Comparison of ENCODE assay signal across 1 cellular context in the genomic region with DNA sequence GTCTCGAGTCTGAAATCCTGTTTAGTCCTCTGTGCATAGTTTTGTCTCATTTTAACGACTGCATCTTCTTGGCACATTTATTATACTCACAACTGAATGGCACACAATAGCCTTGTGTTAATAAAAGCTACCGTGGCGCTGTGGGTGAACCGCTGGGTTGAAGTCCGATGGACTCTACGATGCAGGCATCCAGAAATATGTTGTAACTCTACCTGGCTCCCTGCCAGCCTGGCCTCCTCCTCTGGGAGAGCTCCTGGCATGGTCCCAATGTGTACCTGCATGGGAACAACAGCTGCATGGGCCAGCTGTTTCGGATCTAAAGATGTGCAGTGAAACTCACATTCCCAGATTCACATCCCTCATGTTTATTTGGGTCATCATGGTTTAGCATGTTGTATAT.
TF ChIP-seq lines count a peak whose summit lies in the region.

No MANE protein-coding gene starts in this region.

TF ChIP-seq in HepG2, 621 proteins besides CTCF, POLR2A, EP300 and RAD21 (continued from another document and continues in another):
- TF ChIP-seq, protein P1, sequence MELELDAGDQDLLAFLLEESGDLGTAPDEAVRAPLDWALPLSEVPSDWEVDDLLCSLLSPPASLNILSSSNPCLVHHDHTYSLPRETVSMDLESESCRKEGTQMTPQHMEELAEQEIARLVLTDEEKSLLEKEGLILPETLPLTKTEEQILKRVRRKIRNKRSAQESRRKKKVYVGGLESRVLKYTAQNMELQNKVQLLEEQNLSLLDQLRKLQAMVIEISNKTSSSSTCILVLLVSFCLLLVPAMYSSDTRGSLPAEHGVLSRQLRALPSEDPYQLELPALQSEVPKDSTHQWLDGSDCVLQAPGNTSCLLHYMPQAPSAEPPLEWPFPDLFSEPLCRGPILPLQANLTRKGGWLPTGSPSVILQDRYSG (CRISPR knock-in tag; IDR thresholded peaks at IDR 0.05), result no peak
- TF ChIP-seq ATRX (CRISPR knock-in tag; IDR thresholded peaks at IDR 0.05; ENCODE audit: borderline replicate concordance) (no peak), GTF2F1 (IDR thresholded peaks at IDR 0.05; ENCODE audit: low read length) (0 out of 2 replicates have a peak, but pooled peaks have one; percentile 41), IRF2 (CRISPR knock-in tag; IDR thresholded peaks at IDR 0.05) (no peak), TEAD3 (CRISPR knock-in tag; optimal IDR thresholded peaks at IDR 0.05; ENCODE audit: borderline replicate concordance) (peak; percentile 70), MZF1 (CRISPR knock-in tag; IDR thresholded peaks at IDR 0.05; ENCODE audit: borderline replicate concordance) (no peak), FOXP1 (IDR thresholded peaks at IDR 0.05) (no peak), FOXP1 (CRISPR knock-in tag; IDR thresholded peaks at IDR 0.05) (peak; percentile 25; the same call in 1 of the 2 replicates), TCF7L2 (IDR thresholded peaks at IDR 0.05; ENCODE audit: low read depth, low read length) (no peak), GABPB1 (CRISPR knock-in tag; IDR thresholded peaks at IDR 0.05) (no peak; the same call in 1 of the 2 replicates), SIN3A (IDR thresholded peaks at IDR 0.05; ENCODE audit: borderline replicate concordance, low read depth, low read length) (no peak), AKAP8 (CRISPR knock-in tag; IDR thresholded peaks at IDR 0.05) (no peak), ZNF878 (CRISPR knock-in tag; IDR thresholded peaks at IDR 0.05) (no peak), MYNN (CRISPR knock-in tag; IDR thresholded peaks at IDR 0.05; ENCODE audit: low read depth) (no peak), ZFP36 (IDR thresholded peaks at IDR 0.05; ENCODE audit: borderline replicate concordance, low read depth, low read length, partially characterized antibody) (no peak), DNMT1 (CRISPR knock-in tag; IDR thresholded peaks at IDR 0.05) (no peak), MAFF (IDR thresholded peaks at IDR 0.05; ENCODE audit: low read depth, low read length) (no peak), HES4 (CRISPR knock-in tag; IDR thresholded peaks at IDR 0.05; ENCODE audit: borderline replicate concordance) (no peak), FOSL1 (CRISPR knock-in tag; IDR thresholded peaks at IDR 0.05; ENCODE audit: borderline replicate concordance) (no peak), ZNF207 (IDR thresholded peaks at IDR 0.05; ENCODE audit: borderline replicate concordance) (no peak), WIZ (CRISPR knock-in tag; IDR thresholded peaks at IDR 0.05) (no peak), SOX5 (CRISPR knock-in tag; IDR thresholded peaks at IDR 0.05; ENCODE audit: borderline replicate concordance) (peak; percentile 72), KDM5A (IDR thresholded peaks at IDR 0.05; ENCODE audit: borderline replicate concordance, low read length) (no peak), NR3C1 (CRISPR knock-in tag; IDR thresholded peaks at IDR 0.05) (no peak), ZSCAN30 (CRISPR knock-in tag; IDR thresholded peaks at IDR 0.05) (no peak), ZNF180 (CRISPR knock-in tag; IDR thresholded peaks at IDR 0.05; ENCODE audit: borderline replicate concordance, low read depth) (no peak), ZNF382 (CRISPR knock-in tag; IDR thresholded peaks at IDR 0.05; ENCODE audit: borderline replicate concordance) (no peak), ZNF652 (CRISPR knock-in tag; IDR thresholded peaks at IDR 0.05; ENCODE audit: borderline replicate concordance, low read depth) (no peak), SAP130 (CRISPR knock-in tag; IDR thresholded peaks at IDR 0.05; ENCODE audit: low read depth) (peak; percentile 65), FOXM1 (CRISPR knock-in tag; IDR thresholded peaks at IDR 0.05) (no peak), ZNF720 (CRISPR knock-in tag; IDR thresholded peaks at IDR 0.05) (no peak), ZNF230 (CRISPR knock-in tag; IDR thresholded peaks at IDR 0.05) (no peak), ZNF724P (CRISPR knock-in tag; IDR thresholded peaks at IDR 0.05; ENCODE audit: borderline replicate concordance) (no peak), PHB2 (IDR thresholded peaks at IDR 0.05; ENCODE audit: partially characterized antibody) (no peak), ZNF253 (CRISPR knock-in tag; IDR thresholded peaks at IDR 0.05; ENCODE audit: borderline replicate concordance) (no peak), SRF (IDR thresholded peaks at IDR 0.05; ENCODE audit: low read depth, low read length) (no peak), POLR2AphosphoS2 (IDR thresholded peaks at IDR 0.05; ENCODE audit: low read depth, low read length) (no peak), ZNF260 (CRISPR knock-in tag; IDR thresholded peaks at IDR 0.05; ENCODE audit: borderline replicate concordance, low read depth) (no peak), SMAD9 (CRISPR knock-in tag; IDR thresholded peaks at IDR 0.05) (no peak), SSRP1 (CRISPR knock-in tag; IDR thresholded peaks at IDR 0.05) (no peak), ZNF337 (CRISPR knock-in tag; IDR thresholded peaks at IDR 0.05; ENCODE audit: borderline replicate concordance, low read depth) (no peak), TSC22D2 (CRISPR knock-in tag; IDR thresholded peaks at IDR 0.05; ENCODE audit: borderline replicate concordance) (no peak)
- TF ChIP-seq, protein P2, sequence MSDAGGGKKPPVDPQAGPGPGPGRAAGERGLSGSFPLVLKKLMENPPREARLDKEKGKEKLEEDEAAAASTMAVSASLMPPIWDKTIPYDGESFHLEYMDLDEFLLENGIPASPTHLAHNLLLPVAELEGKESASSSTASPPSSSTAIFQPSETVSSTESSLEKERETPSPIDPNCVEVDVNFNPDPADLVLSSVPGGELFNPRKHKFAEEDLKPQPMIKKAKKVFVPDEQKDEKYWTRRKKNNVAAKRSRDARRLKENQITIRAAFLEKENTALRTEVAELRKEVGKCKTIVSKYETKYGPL (CRISPR knock-in tag; IDR thresholded peaks at IDR 0.05), result no peak
- TF ChIP-seq, protein P3, sequence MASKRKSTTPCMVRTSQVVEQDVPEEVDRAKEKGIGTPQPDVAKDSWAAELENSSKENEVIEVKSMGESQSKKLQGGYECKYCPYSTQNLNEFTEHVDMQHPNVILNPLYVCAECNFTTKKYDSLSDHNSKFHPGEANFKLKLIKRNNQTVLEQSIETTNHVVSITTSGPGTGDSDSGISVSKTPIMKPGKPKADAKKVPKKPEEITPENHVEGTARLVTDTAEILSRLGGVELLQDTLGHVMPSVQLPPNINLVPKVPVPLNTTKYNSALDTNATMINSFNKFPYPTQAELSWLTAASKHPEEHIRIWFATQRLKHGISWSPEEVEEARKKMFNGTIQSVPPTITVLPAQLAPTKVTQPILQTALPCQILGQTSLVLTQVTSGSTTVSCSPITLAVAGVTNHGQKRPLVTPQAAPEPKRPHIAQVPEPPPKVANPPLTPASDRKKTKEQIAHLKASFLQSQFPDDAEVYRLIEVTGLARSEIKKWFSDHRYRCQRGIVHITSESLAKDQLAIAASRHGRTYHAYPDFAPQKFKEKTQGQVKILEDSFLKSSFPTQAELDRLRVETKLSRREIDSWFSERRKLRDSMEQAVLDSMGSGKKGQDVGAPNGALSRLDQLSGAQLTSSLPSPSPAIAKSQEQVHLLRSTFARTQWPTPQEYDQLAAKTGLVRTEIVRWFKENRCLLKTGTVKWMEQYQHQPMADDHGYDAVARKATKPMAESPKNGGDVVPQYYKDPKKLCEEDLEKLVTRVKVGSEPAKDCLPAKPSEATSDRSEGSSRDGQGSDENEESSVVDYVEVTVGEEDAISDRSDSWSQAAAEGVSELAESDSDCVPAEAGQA (IDR thresholded peaks at IDR 0.05; ENCODE audit: low read depth), result no peak
- TF ChIP-seq, protein P3 (CRISPR knock-in tag; IDR thresholded peaks at IDR 0.05; ENCODE audit: borderline replicate concordance), result no peak
- TF ChIP-seq, protein P4, sequence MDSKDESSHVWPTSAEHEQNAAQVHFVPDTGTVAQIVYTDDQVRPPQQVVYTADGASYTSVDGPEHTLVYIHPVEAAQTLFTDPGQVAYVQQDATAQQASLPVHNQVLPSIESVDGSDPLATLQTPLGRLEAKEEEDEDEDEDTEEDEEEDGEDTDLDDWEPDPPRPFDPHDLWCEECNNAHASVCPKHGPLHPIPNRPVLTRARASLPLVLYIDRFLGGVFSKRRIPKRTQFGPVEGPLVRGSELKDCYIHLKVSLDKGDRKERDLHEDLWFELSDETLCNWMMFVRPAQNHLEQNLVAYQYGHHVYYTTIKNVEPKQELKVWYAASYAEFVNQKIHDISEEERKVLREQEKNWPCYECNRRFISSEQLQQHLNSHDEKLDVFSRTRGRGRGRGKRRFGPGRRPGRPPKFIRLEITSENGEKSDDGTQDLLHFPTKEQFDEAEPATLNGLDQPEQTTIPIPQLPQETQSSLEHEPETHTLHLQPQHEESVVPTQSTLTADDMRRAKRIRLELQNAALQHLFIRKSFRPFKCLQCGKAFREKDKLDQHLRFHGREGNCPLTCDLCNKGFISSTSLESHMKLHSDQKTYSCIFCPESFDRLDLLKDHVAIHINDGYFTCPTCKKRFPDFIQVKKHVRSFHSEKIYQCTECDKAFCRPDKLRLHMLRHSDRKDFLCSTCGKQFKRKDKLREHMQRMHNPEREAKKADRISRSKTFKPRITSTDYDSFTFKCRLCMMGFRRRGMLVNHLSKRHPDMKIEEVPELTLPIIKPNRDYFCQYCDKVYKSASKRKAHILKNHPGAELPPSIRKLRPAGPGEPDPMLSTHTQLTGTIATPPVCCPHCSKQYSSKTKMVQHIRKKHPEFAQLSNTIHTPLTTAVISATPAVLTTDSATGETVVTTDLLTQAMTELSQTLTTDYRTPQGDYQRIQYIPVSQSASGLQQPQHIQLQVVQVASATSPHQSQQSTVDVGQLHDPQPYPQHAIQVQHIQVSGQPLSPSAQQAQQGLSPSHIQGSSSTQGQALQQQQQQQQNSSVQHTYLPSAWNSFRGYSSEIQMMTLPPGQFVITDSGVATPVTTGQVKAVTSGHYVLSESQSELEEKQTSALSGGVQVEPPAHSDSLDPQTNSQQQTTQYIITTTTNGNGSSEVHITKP (CRISPR knock-in tag; IDR thresholded peaks at IDR 0.05; ENCODE audit: low read depth), result no peak
- TF ChIP-seq, protein P5, sequence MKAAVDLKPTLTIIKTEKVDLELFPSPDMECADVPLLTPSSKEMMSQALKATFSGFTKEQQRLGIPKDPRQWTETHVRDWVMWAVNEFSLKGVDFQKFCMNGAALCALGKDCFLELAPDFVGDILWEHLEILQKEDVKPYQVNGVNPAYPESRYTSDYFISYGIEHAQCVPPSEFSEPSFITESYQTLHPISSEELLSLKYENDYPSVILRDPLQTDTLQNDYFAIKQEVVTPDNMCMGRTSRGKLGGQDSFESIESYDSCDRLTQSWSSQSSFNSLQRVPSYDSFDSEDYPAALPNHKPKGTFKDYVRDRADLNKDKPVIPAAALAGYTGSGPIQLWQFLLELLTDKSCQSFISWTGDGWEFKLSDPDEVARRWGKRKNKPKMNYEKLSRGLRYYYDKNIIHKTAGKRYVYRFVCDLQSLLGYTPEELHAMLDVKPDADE (CRISPR knock-in tag; IDR thresholded peaks at IDR 0.05), result no peak
- TF ChIP-seq, protein P6, sequence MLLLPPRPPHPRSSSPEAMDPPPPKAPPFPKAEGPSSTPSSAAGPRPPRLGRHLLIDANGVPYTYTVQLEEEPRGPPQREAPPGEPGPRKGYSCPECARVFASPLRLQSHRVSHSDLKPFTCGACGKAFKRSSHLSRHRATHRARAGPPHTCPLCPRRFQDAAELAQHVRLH (CRISPR knock-in tag; IDR thresholded peaks at IDR 0.05; ENCODE audit: borderline replicate concordance, low read depth), result no peak
- TF ChIP-seq, protein P7, sequence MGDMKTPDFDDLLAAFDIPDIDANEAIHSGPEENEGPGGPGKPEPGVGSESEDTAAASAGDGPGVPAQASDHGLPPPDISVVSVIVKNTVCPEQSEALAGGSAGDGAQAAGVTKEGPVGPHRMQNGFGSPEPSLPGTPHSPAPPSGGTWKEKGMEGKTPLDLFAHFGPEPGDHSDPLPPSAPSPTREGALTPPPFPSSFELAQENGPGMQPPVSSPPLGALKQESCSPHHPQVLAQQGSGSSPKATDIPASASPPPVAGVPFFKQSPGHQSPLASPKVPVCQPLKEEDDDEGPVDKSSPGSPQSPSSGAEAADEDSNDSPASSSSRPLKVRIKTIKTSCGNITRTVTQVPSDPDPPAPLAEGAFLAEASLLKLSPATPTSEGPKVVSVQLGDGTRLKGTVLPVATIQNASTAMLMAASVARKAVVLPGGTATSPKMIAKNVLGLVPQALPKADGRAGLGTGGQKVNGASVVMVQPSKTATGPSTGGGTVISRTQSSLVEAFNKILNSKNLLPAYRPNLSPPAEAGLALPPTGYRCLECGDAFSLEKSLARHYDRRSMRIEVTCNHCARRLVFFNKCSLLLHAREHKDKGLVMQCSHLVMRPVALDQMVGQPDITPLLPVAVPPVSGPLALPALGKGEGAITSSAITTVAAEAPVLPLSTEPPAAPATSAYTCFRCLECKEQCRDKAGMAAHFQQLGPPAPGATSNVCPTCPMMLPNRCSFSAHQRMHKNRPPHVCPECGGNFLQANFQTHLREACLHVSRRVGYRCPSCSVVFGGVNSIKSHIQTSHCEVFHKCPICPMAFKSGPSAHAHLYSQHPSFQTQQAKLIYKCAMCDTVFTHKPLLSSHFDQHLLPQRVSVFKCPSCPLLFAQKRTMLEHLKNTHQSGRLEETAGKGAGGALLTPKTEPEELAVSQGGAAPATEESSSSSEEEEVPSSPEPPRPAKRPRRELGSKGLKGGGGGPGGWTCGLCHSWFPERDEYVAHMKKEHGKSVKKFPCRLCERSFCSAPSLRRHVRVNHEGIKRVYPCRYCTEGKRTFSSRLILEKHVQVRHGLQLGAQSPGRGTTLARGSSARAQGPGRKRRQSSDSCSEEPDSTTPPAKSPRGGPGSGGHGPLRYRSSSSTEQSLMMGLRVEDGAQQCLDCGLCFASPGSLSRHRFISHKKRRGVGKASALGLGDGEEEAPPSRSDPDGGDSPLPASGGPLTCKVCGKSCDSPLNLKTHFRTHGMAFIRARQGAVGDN (CRISPR knock-in tag; IDR thresholded peaks at IDR 0.05), result no peak
- TF ChIP-seq, protein P8, sequence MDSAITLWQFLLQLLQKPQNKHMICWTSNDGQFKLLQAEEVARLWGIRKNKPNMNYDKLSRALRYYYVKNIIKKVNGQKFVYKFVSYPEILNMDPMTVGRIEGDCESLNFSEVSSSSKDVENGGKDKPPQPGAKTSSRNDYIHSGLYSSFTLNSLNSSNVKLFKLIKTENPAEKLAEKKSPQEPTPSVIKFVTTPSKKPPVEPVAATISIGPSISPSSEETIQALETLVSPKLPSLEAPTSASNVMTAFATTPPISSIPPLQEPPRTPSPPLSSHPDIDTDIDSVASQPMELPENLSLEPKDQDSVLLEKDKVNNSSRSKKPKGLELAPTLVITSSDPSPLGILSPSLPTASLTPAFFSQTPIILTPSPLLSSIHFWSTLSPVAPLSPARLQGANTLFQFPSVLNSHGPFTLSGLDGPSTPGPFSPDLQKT (CRISPR knock-in tag; IDR thresholded peaks at IDR 0.05; ENCODE audit: borderline replicate concordance), result no peak
